Comparison of ENCODE assay signal across 8 cellular contexts in genomic region chr1:226457307-226457712, GRCh38. TPM values are rescaled to one million over a fixed set of nuclear protein-coding genes. Genes with fewer than 3 reads are reported as not detected.
DNase-seq lines count a peak whose midpoint lies in the region; FAIRE-seq and TF ChIP-seq lines count a peak whose summit lies in the region.

No MANE protein-coding gene starts in this region.

- TF ChIP-seq POLR2A in NB4 (IDR thresholded peaks at IDR 0.05; ENCODE audit: extremely low read depth, insufficient read length): no peak

- H3K4me1 Mint-ChIP-seq in activated T-helper 1 cell treated with anti-CD3 and anti-CD28 coated beads, Interleukin-12 subunit alpha, Interleukin-12 subunit beta, Interleukin-2, Interleukin-4 antibody, amounts not matched to agents 30 ng/mL and 10 ng/mL and 1 ng/mL, durations not matched to agents 14 hours and 24 hours and 36 hours (ENCODE audit: low read depth): peaks cover 13% of the 10 kb centered on the region
- peaks cover 14% of the 10 kb centered on the region for H3K4me1 Mint-ChIP-seq in mesothelial cell of epicardium

- no peaks in the 10 kb centered on the region for H3K9me3 Mint-ChIP-seq in activated T-helper 1 cell treated with anti-CD3 and anti-CD28 coated beads, Interleukin-12 subunit alpha, Interleukin-12 subunit beta, Interleukin-2, Interleukin-4 antibody, amounts not matched to agents 30 ng/mL and 10 ng/mL and 1 ng/mL, durations not matched to agents 14 hours and 24 hours and 36 hours
- H3K9me3 Mint-ChIP-seq in mesothelial cell of epicardium: peaks cover 10% of the 10 kb centered on the region

- TF ChIP-seq CTCF in AG09309 (IDR thresholded peaks at IDR 0.05; ENCODE audit: control insufficient read depth, insufficient read depth, low read depth, low read length, missing control alignments) (peak; percentile 5), NB4 (IDR thresholded peaks at IDR 0.05; ENCODE audit: low read depth, low read length) (peak; percentile 4), mesothelial cell of epicardium (IDR thresholded peaks at IDR 0.05; ENCODE audit: unreplicated experiment) (peak; percentile 23), D721Med (IDR thresholded peaks at IDR 0.05; ENCODE audit: insufficient read depth, missing control alignments) (no peak)

- H3K36me3 Mint-ChIP-seq in activated T-helper 1 cell treated with anti-CD3 and anti-CD28 coated beads, Interleukin-12 subunit alpha, Interleukin-12 subunit beta, Interleukin-2, Interleukin-4 antibody, amounts not matched to agents 30 ng/mL and 10 ng/mL and 1 ng/mL, durations not matched to agents 14 hours and 24 hours and 36 hours (ENCODE audit: low read depth): peaks cover 4% of the 10 kb centered on the region
- H3K36me3 Mint-ChIP-seq in mesothelial cell of epicardium: peaks cover 2% of the 10 kb centered on the region

- peak overlapping the region; percentile 64 for H3K4me3 Mint-ChIP-seq in activated T-helper 1 cell treated with anti-CD3 and anti-CD28 coated beads, Interleukin-12 subunit alpha, Interleukin-12 subunit beta, Interleukin-2, Interleukin-4 antibody, amounts not matched to agents 30 ng/mL and 10 ng/mL and 1 ng/mL, durations not matched to agents 14 hours and 24 hours and 36 hours
- no peak overlapping the region for H3K4me3 Mint-ChIP-seq in mesothelial cell of epicardium

- H3K27me3 Mint-ChIP-seq in activated T-helper 1 cell treated with anti-CD3 and anti-CD28 coated beads, Interleukin-12 subunit alpha, Interleukin-12 subunit beta, Interleukin-2, Interleukin-4 antibody, amounts not matched to agents 30 ng/mL and 10 ng/mL and 1 ng/mL, durations not matched to agents 14 hours and 24 hours and 36 hours (ENCODE audit: insufficient read depth): peaks cover 7% of the 10 kb centered on the region
- peaks cover 16% of the 10 kb centered on the region for H3K27me3 Mint-ChIP-seq in mesothelial cell of epicardium (ENCODE audit: low read depth)

- H3K27ac Mint-ChIP-seq in activated T-helper 1 cell treated with anti-CD3 and anti-CD28 coated beads, Interleukin-12 subunit alpha, Interleukin-12 subunit beta, Interleukin-2, Interleukin-4 antibody, amounts not matched to agents 30 ng/mL and 10 ng/mL and 1 ng/mL, durations not matched to agents 14 hours and 24 hours and 36 hours: peak overlapping the region; percentile 40
- H3K27ac Mint-ChIP-seq in mesothelial cell of epicardium: no peak overlapping the region

- DNase-seq in AG09309 (ENCODE audit: low read depth) (no peak), NB4 (ENCODE audit: low read depth) (peak; percentile 48), mesothelial cell of epicardium (ENCODE audit: low spot score in 2 of 2, unreplicated experiment in 2 of 2) (no peak), kidney tubule cell (ENCODE audit: low spot score) (no peak), NCI-H1048 (lab: John Stamatoyannopoulos, UW) (no peak), D721Med (ENCODE audit: insufficient read length, low spot score) (no peak), GOT3 (lab: John Stamatoyannopoulos, UW) (no peak)
- DNase-seq in activated T-helper 1 cell treated with anti-CD3 and anti-CD28 coated beads, Interleukin-12 subunit alpha, Interleukin-12 subunit beta, Interleukin-2, Interleukin-4 antibody, amounts not matched to agents 30 ng/mL and 10 ng/mL and 1 ng/mL, durations not matched to agents 14 hours and 24 hours and 36 hours (ENCODE audit: low spot score): peak; percentile 22

- H3K4me3 ChIP-seq in AG09309 (ENCODE audit: control insufficient read depth, low read depth, low read length): no peak overlapping the region
- H3K4me3 ChIP-seq in NB4 (ENCODE audit: low read depth, low read length): no peak overlapping the region

- no peak for FAIRE-seq in D721Med (lab: Jason Lieb, UNC)

- intact Hi-C loops in activated T-helper 1 cell treated with anti-CD3 and anti-CD28 coated beads, Interleukin-12 subunit alpha, Interleukin-12 subunit beta, Interleukin-2, Interleukin-4 antibody, amounts not matched to agents 30 ng/mL and 10 ng/mL and 1 ng/mL, durations not matched to agents 14 hours and 24 hours and 36 hours (cut with micrococcal nuclease): no loop called here

RNA-seq across cellular contexts. Expression of gene PARP1, which starts 49.4 kb away (rescaled TPM):
- 209 and 220 TPM in 2 replicates for total RNA-seq in activated T-helper 1 cell treated with anti-CD3 and anti-CD28 coated beads, Interleukin-12 subunit alpha, Interleukin-12 subunit beta, Interleukin-2, Interleukin-4 antibody, amounts not matched to agents 30 ng/mL and 10 ng/mL and 1 ng/mL, durations not matched to agents 14 hours and 24 hours and 36 hours
- 94.7 to 101 TPM (median 95.3 TPM) in 3 replicates for total RNA-seq in mesothelial cell of epicardium

Comparison
In these comparisons a context has a peak if more than half of its experiments do, and no peak if none do; other contexts are left out.
1. DNase-seq: peak in NB4 (single experiment) and activated T-helper 1 cell treated with anti-CD3 and anti-CD28 coated beads, Interleukin-12 subunit alpha, Interleukin-12 subunit beta, Interleukin-2, Interleukin-4 antibody, amounts not matched to agents 30 ng/mL and 10 ng/mL and 1 ng/mL, durations not matched to agents 14 hours and 24 hours and 36 hours (single experiment); none in AG09309 (single experiment), mesothelial cell of epicardium (0 of 2), kidney tubule cell (single experiment), NCI-H1048 (single experiment), D721Med (single experiment) and GOT3 (single experiment).